ENCODE assay signal across 27 cellular contexts in the genomic region with DNA sequence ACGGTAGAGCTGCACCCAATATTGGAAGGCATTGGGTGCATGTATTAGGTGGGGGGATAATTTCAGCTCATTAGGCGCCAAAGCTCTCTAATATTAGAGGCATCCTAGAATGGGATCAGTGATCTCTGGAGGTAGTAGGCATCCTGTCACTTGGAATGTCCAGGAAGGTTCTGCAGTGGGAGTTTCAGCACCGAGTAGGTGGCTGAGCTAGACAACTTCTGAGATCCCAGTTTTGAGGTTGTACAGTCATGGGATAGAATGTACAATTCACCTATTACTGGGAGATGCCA.
"Had no signal": no experiment of that assay in that cellular context is flagged by ENCODE, and none has a peak within 500 bp of the region (broad histone marks: within the 10 kb centered on the region; RNA-seq: fewer than 3 reads in every experiment).

No MANE protein-coding gene starts in this region.

- DNase-seq: hippocampal formation; kidney glomerular epithelial cell; left cardiac atrium; left lung; lower lobe of right lung; mesendoderm; naive B cell; nucleus accumbens; right cardiac atrium; stimulated activated CD4-positive, alpha-beta T cell treated with anti-CD3 and anti-CD28 coated beads, Interleukin-12 subunit alpha, Interleukin-12 subunit beta, amount 100 ng/mL, for 4 hours; stimulated activated CD4-positive, alpha-beta T cell treated with anti-CD3 and anti-CD28 coated beads, Interleukin-15, amount 100 ng/mL, for 24 hours; stimulated activated CD4-positive, alpha-beta T cell treated with anti-CD3 and anti-CD28 coated beads, Interleukin-2, amount 100 ng/mL, for 24 hours; stimulated activated CD4-positive, alpha-beta T cell treated with anti-CD3 and anti-CD28 coated beads, Interleukin-4, amount 100 ng/mL, for 24 hours; stimulated activated naive CD4-positive, alpha-beta T cell; tibial artery; upper lobe of right lung; uterus had no signal

- H3K4me3 Mint-ChIP-seq: mesothelial cell of epicardium; naive B cell; nephron; neural crest cell; stimulated activated effector memory CD8-positive, alpha-beta T cell treated with anti-CD3 and anti-CD28 coated beads, Interleukin-12 subunit alpha, Interleukin-12 subunit beta, amount 100 ng/mL, for 72 hours; stimulated activated naive CD8-positive, alpha-beta T cell treated with anti-CD3 and anti-CD28 coated beads, Interleukin-15, Interleukin-2, amounts not matched to agents 100 ng/mL and 50 ng/mL, for 24 hours had no signal

- H3K9me3 ChIP-seq: left lung, lower lobe of right lung, suprapubic skin, thoracic aorta, tibial artery, upper lobe of right lung, uterus had no signal

- H3K36me3 Mint-ChIP-seq: mesothelial cell of epicardium; naive B cell; stimulated activated effector memory CD8-positive, alpha-beta T cell treated with anti-CD3 and anti-CD28 coated beads, Interleukin-12 subunit alpha, Interleukin-12 subunit beta, amount 100 ng/mL, for 72 hours had no signal

- H3K27ac Mint-ChIP-seq: mesothelial cell of epicardium; naive B cell; nephron; progenitor cell of endocrine pancreas; stimulated activated effector memory CD8-positive, alpha-beta T cell treated with anti-CD3 and anti-CD28 coated beads, Interleukin-12 subunit alpha, Interleukin-12 subunit beta, amount 100 ng/mL, for 72 hours; stimulated activated naive CD8-positive, alpha-beta T cell treated with anti-CD3 and anti-CD28 coated beads, Interleukin-15, Interleukin-2, amounts not matched to agents 100 ng/mL and 50 ng/mL, for 24 hours had no signal

- H3K9me3 Mint-ChIP-seq: mesothelial cell of epicardium; nephron; neural crest cell; stimulated activated effector memory CD8-positive, alpha-beta T cell treated with anti-CD3 and anti-CD28 coated beads, Interleukin-12 subunit alpha, Interleukin-12 subunit beta, amount 100 ng/mL, for 72 hours; stimulated activated naive CD8-positive, alpha-beta T cell treated with anti-CD3 and anti-CD28 coated beads, Interleukin-15, Interleukin-2, amounts not matched to agents 100 ng/mL and 50 ng/mL, for 24 hours had no signal

- H3K4me1 ChIP-seq: left lung, lower lobe of right lung, suprapubic skin, tibial artery, upper lobe of right lung, uterus had no signal

- H3K4me3 ChIP-seq: left lung, lower lobe of right lung, skin epidermis, suprapubic skin, thoracic aorta, tibial artery, upper lobe of right lung, uterus had no signal

- H3K27ac ChIP-seq: left lung, lower lobe of right lung, skin epidermis, suprapubic skin, thoracic aorta, tibial artery, upper lobe of right lung, uterus had no signal

- ATAC-seq: left cardiac atrium; left lung; lower lobe of right lung; right cardiac atrium; sciatic nerve; stimulated activated effector memory CD8-positive, alpha-beta T cell treated with anti-CD3 and anti-CD28 coated beads, Interleukin-12 subunit alpha, Interleukin-12 subunit beta, amount 100 ng/mL, for 72 hours; upper lobe of right lung had no signal

- H3K27me3 ChIP-seq: left lung, suprapubic skin, tibial artery, upper lobe of right lung, uterus had no signal

- H3K4me1 Mint-ChIP-seq: naive B cell; stimulated activated effector memory CD8-positive, alpha-beta T cell treated with anti-CD3 and anti-CD28 coated beads, Interleukin-12 subunit alpha, Interleukin-12 subunit beta, amount 100 ng/mL, for 72 hours had no signal

- H3K27me3 Mint-ChIP-seq: naive B cell, progenitor cell of endocrine pancreas had no signal

- H3K36me3 ChIP-seq: left lung, lower lobe of right lung, suprapubic skin, thoracic aorta, tibial artery, upper lobe of right lung, uterus had no signal
